8 cellular contexts compared by ENCODE assay signal in the genomic region with DNA sequence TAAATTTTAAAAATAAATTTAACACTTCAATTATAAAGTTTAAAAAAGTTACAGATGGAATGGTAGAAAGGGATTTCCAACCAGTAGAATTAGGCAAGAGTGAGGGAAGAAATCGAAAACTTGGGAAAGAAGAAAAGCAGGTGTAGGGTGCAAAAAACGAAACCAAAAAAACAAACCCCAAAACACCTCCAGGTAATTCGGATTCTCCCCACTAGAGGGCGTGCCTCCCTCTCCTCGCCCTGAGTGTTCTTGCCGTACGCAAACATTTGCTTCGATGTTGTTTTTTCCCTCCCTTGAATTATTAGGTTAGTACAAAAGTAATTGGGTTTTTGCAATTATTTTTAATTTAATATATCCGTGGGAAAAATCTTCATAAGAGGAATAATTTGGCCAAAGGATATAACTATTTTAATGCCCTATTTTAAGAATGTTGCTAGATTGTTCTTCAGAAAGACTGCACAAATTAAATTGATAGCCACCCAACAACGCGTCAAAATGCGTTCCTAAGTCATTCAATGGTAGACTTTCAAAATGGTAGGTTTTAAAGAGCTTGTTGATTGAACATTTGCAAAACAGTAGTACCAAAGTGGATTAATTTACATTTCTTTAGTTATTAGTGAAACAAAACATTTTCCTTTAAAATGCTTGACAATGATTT.
DNase-seq lines count a peak whose midpoint lies in the region; ATAC-seq and TF ChIP-seq lines count a peak whose summit lies in the region.

No MANE protein-coding gene starts in this region.

- TF ChIP-seq CTCF in transverse colon (IDR thresholded peaks at IDR 0.05) = peak; percentile 93 to 98 (median 96)

- no peak overlapping the region for H3K4me3 ChIP-seq in SJCRH30
- H3K4me3 ChIP-seq in transverse colon = peak overlapping the region in 3 of 4 donors; percentile 17 to 45 (median 23)

- in situ Hi-C loops in transverse colon (cut with MboI; ENCODE audit: low pct_ligation_motif_present in 1 of 4, low pct_unique_long_range_greater_than_20kb in 1 of 4, low sequenced_read_pairs in 3 of 4) = loop anchor here (10.0 to 25.0 kb wide), 2 partner anchors 153 to 156 kb away; no protein-coding TSS in a partner anchor

- H3K27ac ChIP-seq in SJCRH30 (no peak overlapping the region), transverse colon (peak overlapping the region; percentile 77 to 85 (median 82))

- CTCF ChIA-PET in activated naive CD4-positive, alpha-beta T cell treated with anti-CD3 and anti-CD28 coated beads, Interleukin-2, amount 10 ng/mL, durations not matched to agents 7 days and 5 days (lab: Charles Lee) = interaction anchor here (0.7 to 10.7 kb wide), 11 partner anchors 21 to 187 kb away, joined by 3 to 138 read pairs (median 4); a partner anchor contains a TSS

- peak; percentile 66 for TF ChIP-seq RAD21 in Ishikawa (IDR thresholded peaks at IDR 0.05; ENCODE audit: low read depth)

- 0 to 6% methylated on average over 12 of the region's 12 CpGs for WGBS in transverse colon (ENCODE audit: low coverage in 1 of 2), 2 donors

- no peaks in the 10 kb centered on the region for H3K27me3 ChIP-seq in SJCRH30
- H3K27me3 ChIP-seq in transverse colon = no peaks in the 10 kb centered on the region

- TF ChIP-seq POLR2A in transverse colon (IDR thresholded peaks at IDR 0.05) = no peak

- intact Hi-C loops in Right ventricle myocardium superior (cut with DNase I) (loop anchor here (5.0 kb wide), 1 partner anchor 158 kb away; no protein-coding TSS in a partner anchor), posterior vena cava (cut with DNase I) (loop anchor here in 1 of 2 donors (10.0 kb wide), 2 partner anchors 156 to 294 kb away; no protein-coding TSS in a partner anchor), transverse colon (cut with DNase I; ENCODE audit: low total_unique reads) (no loop called here)

- H3K4me1 Mint-ChIP-seq in activated naive CD4-positive, alpha-beta T cell treated with anti-CD3 and anti-CD28 coated beads, Interleukin-2, amount 10 ng/mL, durations not matched to agents 7 days and 5 days = peaks cover 49% of the 10 kb centered on the region

- H3K27me3 Mint-ChIP-seq in activated naive CD4-positive, alpha-beta T cell treated with anti-CD3 and anti-CD28 coated beads, Interleukin-2, amount 10 ng/mL, durations not matched to agents 7 days and 5 days = peaks cover under 1% of the 10 kb centered on the region

- H3K9me3 ChIP-seq in SJCRH30 (replicated peaks) (no peaks in the 10 kb centered on the region), transverse colon (no peaks in the 10 kb centered on the region)

- no peak for TF ChIP-seq EP300 in Ishikawa (IDR thresholded peaks at IDR 0.05; ENCODE audit: borderline replicate concordance)
- no peak for TF ChIP-seq EP300 in transverse colon (IDR thresholded peaks at IDR 0.05; ENCODE audit: low read depth)

- H3K36me3 Mint-ChIP-seq in activated naive CD4-positive, alpha-beta T cell treated with anti-CD3 and anti-CD28 coated beads, Interleukin-2, amount 10 ng/mL, durations not matched to agents 7 days and 5 days = no peaks in the 10 kb centered on the region

- H3K4me3 Mint-ChIP-seq in activated naive CD4-positive, alpha-beta T cell treated with anti-CD3 and anti-CD28 coated beads, Interleukin-2, amount 10 ng/mL, durations not matched to agents 7 days and 5 days = peak overlapping the region; percentile 52

- peak; percentile 74 for ATAC-seq in Right ventricle myocardium superior (ENCODE audit: poor library complexity)
- ATAC-seq in HG03095 (IDR thresholded peaks at IDR 0.05; ENCODE audit: unreplicated experiment) = no peak

- no peak overlapping the region for H3K27ac Mint-ChIP-seq in activated naive CD4-positive, alpha-beta T cell treated with anti-CD3 and anti-CD28 coated beads, Interleukin-2, amount 10 ng/mL, durations not matched to agents 7 days and 5 days

- H3K9me3 Mint-ChIP-seq in activated naive CD4-positive, alpha-beta T cell treated with anti-CD3 and anti-CD28 coated beads, Interleukin-2, amount 10 ng/mL, durations not matched to agents 7 days and 5 days = peaks cover 2% of the 10 kb centered on the region

- DNase-seq in COLO829 (ENCODE audit: low spot score) = peak; percentile 16
- DNase-seq in SJCRH30 = peak; percentile 44 to 81
- DNase-seq in activated naive CD4-positive, alpha-beta T cell treated with anti-CD3 and anti-CD28 coated beads, Interleukin-2, amount 10 ng/mL, durations not matched to agents 7 days and 5 days = peak; percentile 88
- peak; percentile 71 for DNase-seq in Right ventricle myocardium superior
- peak; percentile 85 for DNase-seq in posterior vena cava (ENCODE audit: low spot score)
- peak; percentile 84 for DNase-seq in transverse colon

- H3K36me3 ChIP-seq in SJCRH30 (no peaks in the 10 kb centered on the region), transverse colon (no peaks in the 10 kb centered on the region)

- H3K4me1 ChIP-seq in SJCRH30 (peaks cover 26% of the 10 kb centered on the region), transverse colon (peaks cover 6 to 51% (median 40%) of the 10 kb centered on the region in 4 donors)

TF ChIP-seq in Ishikawa, 13 proteins besides CTCF, POLR2A, EP300 and RAD21:
- TF ChIP-seq, protein P1, sequence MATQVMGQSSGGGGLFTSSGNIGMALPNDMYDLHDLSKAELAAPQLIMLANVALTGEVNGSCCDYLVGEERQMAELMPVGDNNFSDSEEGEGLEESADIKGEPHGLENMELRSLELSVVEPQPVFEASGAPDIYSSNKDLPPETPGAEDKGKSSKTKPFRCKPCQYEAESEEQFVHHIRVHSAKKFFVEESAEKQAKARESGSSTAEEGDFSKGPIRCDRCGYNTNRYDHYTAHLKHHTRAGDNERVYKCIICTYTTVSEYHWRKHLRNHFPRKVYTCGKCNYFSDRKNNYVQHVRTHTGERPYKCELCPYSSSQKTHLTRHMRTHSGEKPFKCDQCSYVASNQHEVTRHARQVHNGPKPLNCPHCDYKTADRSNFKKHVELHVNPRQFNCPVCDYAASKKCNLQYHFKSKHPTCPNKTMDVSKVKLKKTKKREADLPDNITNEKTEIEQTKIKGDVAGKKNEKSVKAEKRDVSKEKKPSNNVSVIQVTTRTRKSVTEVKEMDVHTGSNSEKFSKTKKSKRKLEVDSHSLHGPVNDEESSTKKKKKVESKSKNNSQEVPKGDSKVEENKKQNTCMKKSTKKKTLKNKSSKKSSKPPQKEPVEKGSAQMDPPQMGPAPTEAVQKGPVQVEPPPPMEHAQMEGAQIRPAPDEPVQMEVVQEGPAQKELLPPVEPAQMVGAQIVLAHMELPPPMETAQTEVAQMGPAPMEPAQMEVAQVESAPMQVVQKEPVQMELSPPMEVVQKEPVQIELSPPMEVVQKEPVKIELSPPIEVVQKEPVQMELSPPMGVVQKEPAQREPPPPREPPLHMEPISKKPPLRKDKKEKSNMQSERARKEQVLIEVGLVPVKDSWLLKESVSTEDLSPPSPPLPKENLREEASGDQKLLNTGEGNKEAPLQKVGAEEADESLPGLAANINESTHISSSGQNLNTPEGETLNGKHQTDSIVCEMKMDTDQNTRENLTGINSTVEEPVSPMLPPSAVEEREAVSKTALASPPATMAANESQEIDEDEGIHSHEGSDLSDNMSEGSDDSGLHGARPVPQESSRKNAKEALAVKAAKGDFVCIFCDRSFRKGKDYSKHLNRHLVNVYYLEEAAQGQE (IDR thresholded peaks at IDR 0.05; ENCODE audit: low read depth) = no peak
- TF ChIP-seq, protein P2, sequence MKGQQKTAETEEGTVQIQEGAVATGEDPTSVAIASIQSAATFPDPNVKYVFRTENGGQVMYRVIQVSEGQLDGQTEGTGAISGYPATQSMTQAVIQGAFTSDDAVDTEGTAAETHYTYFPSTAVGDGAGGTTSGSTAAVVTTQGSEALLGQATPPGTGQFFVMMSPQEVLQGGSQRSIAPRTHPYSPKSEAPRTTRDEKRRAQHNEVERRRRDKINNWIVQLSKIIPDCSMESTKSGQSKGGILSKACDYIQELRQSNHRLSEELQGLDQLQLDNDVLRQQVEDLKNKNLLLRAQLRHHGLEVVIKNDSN (IDR thresholded peaks at IDR 0.05) = no peak
- no peak for TF ChIP-seq NFIC (IDR thresholded peaks at IDR 0.05)
- no peak for TF ChIP-seq FOXM1 (IDR thresholded peaks at IDR 0.05; ENCODE audit: borderline replicate concordance, low read depth)
- no peak for TF ChIP-seq EGR1 (IDR thresholded peaks at IDR 0.05)
- TF ChIP-seq TEAD4 (IDR thresholded peaks at IDR 0.05) = peak; percentile 73

Comparison
In these comparisons a context has a peak if more than half of its experiments do, and no peak if none do; other contexts are left out.
1. DNase-seq: peak in every context shown above with its lines; median percentile 88 in activated naive CD4-positive, alpha-beta T cell treated with anti-CD3 and anti-CD28 coated beads, Interleukin-2, amount 10 ng/mL, durations not matched to agents 7 days and 5 days; 85 in posterior vena cava; 84 in transverse colon; 71 in Right ventricle myocardium superior; 62 in SJCRH30; 16 in COLO829.